Comparison of ENCODE assay signal across 8 cellular contexts in genomic region chr14:80942158-80942738, GRCh38. TPM values are rescaled to one million over a fixed set of nuclear protein-coding genes. Genes with fewer than 3 reads are reported as not detected.
DNase-seq lines count a peak whose midpoint lies in the region; ATAC-seq and TF ChIP-seq lines count a peak whose summit lies in the region.

No MANE protein-coding gene starts in this region.

- H3K27me3 ChIP-seq in H7 (ENCODE audit: control insufficient read depth, insufficient read depth, low read length) = no peaks in the 10 kb centered on the region
- no peaks in the 10 kb centered on the region for H3K27me3 ChIP-seq in OCI-LY1 (ENCODE audit: insufficient read depth, low read length)
- peaks cover 2% of the 10 kb centered on the region for H3K27me3 ChIP-seq in endocrine pancreas (ENCODE audit: control insufficient read depth, insufficient read depth, low read length)
- no peaks in the 10 kb centered on the region for H3K27me3 ChIP-seq in osteoblast (ENCODE audit: insufficient read depth, low read length)

- TF ChIP-seq CTCF in OCI-LY1 (IDR thresholded peaks at IDR 0.05; ENCODE audit: low read length) (no peak), osteoblast (IDR thresholded peaks at IDR 0.05; ENCODE audit: extremely low read depth, low read depth, low read length) (no peak)

- no peaks in the 10 kb centered on the region for H3F3A ChIP-seq in OCI-LY1 (ENCODE audit: insufficient read depth, low read length)

- H3K4me1 ChIP-seq in OCI-LY1 (ENCODE audit: insufficient read depth, low read length, severe bottlenecking) (peaks cover 36% of the 10 kb centered on the region), endocrine pancreas (ENCODE audit: control insufficient read depth, insufficient read depth, low read length) (no peaks in the 10 kb centered on the region), osteoblast (ENCODE audit: insufficient read depth, low read length) (peaks cover 13% of the 10 kb centered on the region)

- peak; percentile 27 for ATAC-seq in GM18502 (IDR thresholded peaks at IDR 0.05; ENCODE audit: poor library complexity, unreplicated experiment)
- ATAC-seq in HG03108 (IDR thresholded peaks at IDR 0.05; ENCODE audit: unreplicated experiment) = no peak

- H3K4me3 ChIP-seq in H7 (ENCODE audit: insufficient read depth, low read depth, low read length) (0 out of 2 replicates have a peak overlapping the region, but pooled peaks have one; percentile 3), OCI-LY1 (ENCODE audit: low read depth, low read length, poor library complexity, severe bottlenecking) (peak overlapping the region; percentile 82), endocrine pancreas (ENCODE audit: control insufficient read depth, insufficient read depth, low read length) (peak overlapping the region; percentile 69), osteoblast (ENCODE audit: insufficient read depth, low read length) (peak overlapping the region; percentile 95)

- H2AFZ ChIP-seq in OCI-LY1 (ENCODE audit: low read length) (no peak overlapping the region), osteoblast (ENCODE audit: low read length) (peak overlapping the region; percentile 89)

- H3K9ac ChIP-seq in OCI-LY1 (ENCODE audit: low read length) = peak overlapping the region; percentile 78
- peak overlapping the region; percentile 43 for H3K9ac ChIP-seq in endocrine pancreas (ENCODE audit: control insufficient read depth, insufficient read depth, low read length)

- no peaks in the 10 kb centered on the region for H3K9me2 ChIP-seq in OCI-LY1 (ENCODE audit: low read depth, low read length)

- H3K79me2 ChIP-seq in OCI-LY1 (ENCODE audit: insufficient read depth, low read length) (peaks cover 20% of the 10 kb centered on the region), osteoblast (ENCODE audit: insufficient read depth, low read length) (peaks cover 7% of the 10 kb centered on the region)

- DNase-seq in H7 (no peak), osteoblast (ENCODE audit: insufficient read length, low spot score, missing footprints) (no peak), NCI-H1930 (lab: John Stamatoyannopoulos, UW) (no peak), NCI-H446 treated with DMSO at 0.1 percent for 48 hours (lab: John Stamatoyannopoulos, UW) (no peak)

- H3K4me2 ChIP-seq in OCI-LY1 (ENCODE audit: low read length) (peak overlapping the region; percentile 83), osteoblast (ENCODE audit: insufficient read depth, low read length) (peak overlapping the region; percentile 98)

- H3K27ac ChIP-seq in OCI-LY1 (ENCODE audit: low read depth, low read length, poor library complexity, severe bottlenecking) = peak overlapping the region; percentile 76
- H3K27ac ChIP-seq in osteoblast (ENCODE audit: low read depth, low read length) = peak overlapping the region; percentile 38

- H3K9me3 ChIP-seq in OCI-LY1 (ENCODE audit: low read length) (no peaks in the 10 kb centered on the region), endocrine pancreas (ENCODE audit: control insufficient read depth, low read length) (no peaks in the 10 kb centered on the region), osteoblast (ENCODE audit: low read depth, low read length) (no peaks in the 10 kb centered on the region)

- H4K20me1 ChIP-seq in OCI-LY1 (ENCODE audit: insufficient read depth, low read length) (no peaks in the 10 kb centered on the region), osteoblast (ENCODE audit: insufficient read depth, low read length) (no peaks in the 10 kb centered on the region)

- H3K36me3 ChIP-seq in H7 (replicated peaks; ENCODE audit: control insufficient read depth, insufficient read depth, low read length) (no peaks in the 10 kb centered on the region), OCI-LY1 (ENCODE audit: insufficient read depth, low read length) (no peaks in the 10 kb centered on the region), endocrine pancreas (ENCODE audit: control insufficient read depth, insufficient read depth, low read length) (no peaks in the 10 kb centered on the region), osteoblast (ENCODE audit: insufficient read depth, low read length) (no peaks in the 10 kb centered on the region)

RNA-seq across cellular contexts. Expression of gene CEP128, which starts 0.7 kb away (rescaled TPM):
- total RNA-seq in H7 (2014; rRNA removed; shearing (Covaris generic)) = 7.9 and 10.6 TPM in 2 replicates
- total RNA-seq in osteoblast = 5.4 and 7.7 TPM in 2 replicates

RNA-seq across cellular contexts. Expression of gene TSHR, which starts 13.2 kb away (rescaled TPM):
- not detected in 2 replicates for total RNA-seq in H7 (2014; rRNA removed; shearing (Covaris generic))
- total RNA-seq in osteoblast = not detected in 2 replicates

Comparison
In these comparisons a context has a peak if more than half of its experiments do, and no peak if none do; other contexts are left out.
1. H3K4me3 ChIP-seq: peak in every context shown above with its lines; median percentile 95 in osteoblast; 82 in OCI-LY1; 69 in endocrine pancreas; 3 in H7.